Comparison of ENCODE assay signal across 15 cellular contexts in genomic region chr10:74026428-74026979, GRCh38. TPM values are rescaled to one million over a fixed set of nuclear protein-coding genes. Genes with fewer than 3 reads are reported as not detected.
DNase-seq lines count a peak whose midpoint lies in the region; ATAC-seq and TF ChIP-seq lines count a peak whose summit lies in the region.
"Had no signal": no experiment of that assay in that cellular context is flagged by ENCODE, and none has a peak within 500 bp of the region (broad histone marks: within the 10 kb centered on the region; RNA-seq: fewer than 3 reads in every experiment).

No MANE protein-coding gene starts in this region.

- H3K4me1 Mint-ChIP-seq in HFFc6 (ENCODE audit: low read depth) (peaks cover 83% of the 10 kb centered on the region), WTC11 (peaks cover 48% of the 10 kb centered on the region)

- BruUV-seq in A673 (replicated peaks; lab: Mats Ljungman, UMichigan) = no TSS peak

- H3K36me3 ChIP-seq in A673 (ENCODE audit: insufficient read depth, low read length, poor library complexity, severe bottlenecking) (no peaks in the 10 kb centered on the region), mesodermal cell (ENCODE audit: control insufficient read depth, insufficient read depth, low read length) (peaks cover 58% of the 10 kb centered on the region)
- H3K36me3 ChIP-seq: lower lobe of right lung had no signal

- H3K4me3 ChIP-seq in A673 (ENCODE audit: low read depth, low read length, poor library complexity, severe bottlenecking) (no peak overlapping the region), mesodermal cell (ENCODE audit: extremely low read depth, insufficient read depth, low read length, poor library complexity, severe bottlenecking) (no peak overlapping the region)
- H3K4me3 ChIP-seq: lower lobe of right lung, SJSA1, thoracic aorta had no signal

- intact Hi-C loops in A673 (cut with micrococcal nuclease; ENCODE audit: unreplicated experiment) = no loop called here

- DNase-seq in A673 (ENCODE audit: low spot score) (no peak), HFFc6 (no peak), WTC11 (ENCODE audit: low spot score) (no peak), cerebellar nuclear complex (lab: John Stamatoyannopoulos, UW) (no peak), GF-D8 (lab: John Stamatoyannopoulos, UW) (no peak), globus pallidus (ENCODE audit: low spot score) (no peak)
- DNase-seq: activated CD4-positive, alpha-beta memory T cell treated with anti-CD3 and anti-CD28 coated beads, Interleukin-2, amount 10 ng/mL, durations not matched to agents 7 days and 5 days; dermis blood vessel endothelial cell; lower lobe of right lung; NCI-H1048; retina had no signal

- H3K27me3 ChIP-seq in A673 (replicated peaks; ENCODE audit: insufficient read depth, low read depth, low read length, poor library complexity) = no peaks in the 10 kb centered on the region
- H3K27me3 ChIP-seq: SJSA1 had no signal

- H3K27ac Mint-ChIP-seq in HFFc6 (peak overlapping the region; percentile 57), WTC11 (peak overlapping the region; percentile 11; the same call in 1 of the 2 replicates)
- H3K27ac Mint-ChIP-seq: activated CD4-positive, alpha-beta memory T cell treated with anti-CD3 and anti-CD28 coated beads, Interleukin-2, amount 10 ng/mL, durations not matched to agents 7 days and 5 days had no signal

- H3K27ac ChIP-seq in A673 (ENCODE audit: low read depth, low read length, poor library complexity, severe bottlenecking) (peak overlapping the region; percentile 2), mesodermal cell (ENCODE audit: low read depth, low read length, severe bottlenecking) (peak overlapping the region; percentile 60)
- H3K27ac ChIP-seq: lower lobe of right lung, SJSA1 had no signal

- H3K36me3 Mint-ChIP-seq in HFFc6 (ENCODE audit: low read depth) (peaks cover 36% of the 10 kb centered on the region), WTC11 (peaks cover 5% of the 10 kb centered on the region)

- POLR2A ChIA-PET in A673 (lab: Charles Lee; ENCODE audit: low non-redundant PET) = interaction anchor here (0.6 kb wide), 1 partner anchor 135 kb away, joined by 3 read pairs; no protein-coding TSS in a partner anchor
- POLR2A ChIA-PET in WTC11 (lab: Charles Lee) = interaction anchor here (0.7 kb wide), 1 partner anchor 28 kb away, joined by 3 read pairs; the partner anchor contains the start of gene VCL

- peaks cover 3% of the 10 kb centered on the region; the same call in 1 of the 2 replicates for H3K27me3 Mint-ChIP-seq in HFFc6 (ENCODE audit: insufficient read depth)
- H3K27me3 Mint-ChIP-seq in WTC11 (ENCODE audit: low read depth) = no peaks in the 10 kb centered on the region
- H3K27me3 Mint-ChIP-seq: activated CD4-positive, alpha-beta memory T cell treated with anti-CD3 and anti-CD28 coated beads, Interleukin-2, amount 10 ng/mL, durations not matched to agents 7 days and 5 days had no signal

- TF ChIP-seq CTCF in A673 (conservative IDR thresholded peaks at IDR 0.05; ENCODE audit: low read depth, low read length) (peak; percentile 48), HFFc6 (IDR thresholded peaks at IDR 0.05) (peak; percentile 41; the same call in 1 of the 2 replicates), WTC11 (IDR thresholded peaks at IDR 0.05) (no peak)

- peaks cover 60% of the 10 kb centered on the region for H3K4me1 ChIP-seq in A673 (ENCODE audit: insufficient read depth, low read length, poor library complexity, severe bottlenecking)
- peaks cover 48% of the 10 kb centered on the region for H3K4me1 ChIP-seq in mesodermal cell (ENCODE audit: control insufficient read depth, insufficient read depth, low read length, poor library complexity, severe bottlenecking)

- no peaks in the 10 kb centered on the region for H3K9me3 ChIP-seq in A673 (ENCODE audit: low read depth, low read length, poor library complexity, severe bottlenecking)
- no peaks in the 10 kb centered on the region for H3K9me3 ChIP-seq in mesodermal cell (ENCODE audit: control insufficient read depth, low read length)
- H3K9me3 ChIP-seq: lower lobe of right lung, SJSA1, thoracic aorta had no signal

- CTCF ChIA-PET in A673 (lab: Charles Lee) (interaction anchor here (0.5 to 1.1 kb wide), 5 partner anchors 9 to 126 kb away, joined by 4 to 10 read pairs (median 4); no protein-coding TSS in a partner anchor), WTC11 (lab: Charles Lee) (interaction anchor here (0.6 to 2.5 kb wide), 11 partner anchors 9 to 147 kb away, joined by 3 to 11 read pairs (median 5); partner anchors contain the start of gene VCL)

- WGBS in mesodermal cell (ENCODE audit: insufficient coverage in 2 of 2), 2 experiments = 58 to 82% methylated on average over 2 to 3 of the region's 3 CpGs

- H3K9me3 Mint-ChIP-seq in HFFc6 (no peaks in the 10 kb centered on the region), WTC11 (no peaks in the 10 kb centered on the region)
- H3K9me3 Mint-ChIP-seq: activated CD4-positive, alpha-beta memory T cell treated with anti-CD3 and anti-CD28 coated beads, Interleukin-2, amount 10 ng/mL, durations not matched to agents 7 days and 5 days had no signal

- ATAC-seq in WTC11 (no peak), HG03342 (IDR thresholded peaks at IDR 0.05; ENCODE audit: unreplicated experiment) (no peak)
- ATAC-seq: lower lobe of right lung had no signal

- H3K4me3 Mint-ChIP-seq in HFFc6 (no peak overlapping the region), WTC11 (no peak overlapping the region)
- H3K4me3 Mint-ChIP-seq: activated CD4-positive, alpha-beta memory T cell treated with anti-CD3 and anti-CD28 coated beads, Interleukin-2, amount 10 ng/mL, durations not matched to agents 7 days and 5 days had no signal

TF ChIP-seq in WTC11, 78 proteins besides CTCF, POLR2A, EP300 and RAD21 (continues in another document):
- TF ChIP-seq ATF2 (CRISPR knock-in tag; IDR thresholded peaks at IDR 0.05; ENCODE audit: borderline replicate concordance, low read depth) (no peak), ZNF416 (CRISPR knock-in tag; IDR thresholded peaks at IDR 0.05) (no peak), MYBL2 (CRISPR knock-in tag; IDR thresholded peaks at IDR 0.05) (no peak), E2F5 (CRISPR knock-in tag; IDR thresholded peaks at IDR 0.05) (no peak), JAZF1 (CRISPR knock-in tag; IDR thresholded peaks at IDR 0.05) (no peak)
- TF ChIP-seq, protein P1, sequence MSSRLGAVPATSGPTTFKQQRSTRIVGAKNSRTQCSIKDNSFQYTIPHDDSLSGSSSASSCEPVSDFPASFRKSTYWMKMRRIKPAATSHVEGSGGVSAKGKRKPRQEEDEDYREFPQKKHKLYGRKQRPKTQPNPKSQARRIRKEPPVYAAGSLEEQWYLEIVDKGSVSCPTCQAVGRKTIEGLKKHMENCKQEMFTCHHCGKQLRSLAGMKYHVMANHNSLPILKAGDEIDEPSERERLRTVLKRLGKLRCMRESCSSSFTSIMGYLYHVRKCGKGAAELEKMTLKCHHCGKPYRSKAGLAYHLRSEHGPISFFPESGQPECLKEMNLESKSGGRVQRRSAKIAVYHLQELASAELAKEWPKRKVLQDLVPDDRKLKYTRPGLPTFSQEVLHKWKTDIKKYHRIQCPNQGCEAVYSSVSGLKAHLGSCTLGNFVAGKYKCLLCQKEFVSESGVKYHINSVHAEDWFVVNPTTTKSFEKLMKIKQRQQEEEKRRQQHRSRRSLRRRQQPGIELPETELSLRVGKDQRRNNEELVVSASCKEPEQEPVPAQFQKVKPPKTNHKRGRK (CRISPR knock-in tag; IDR thresholded peaks at IDR 0.05; ENCODE audit: borderline replicate concordance) = no peak
- TF ChIP-seq, protein P2, sequence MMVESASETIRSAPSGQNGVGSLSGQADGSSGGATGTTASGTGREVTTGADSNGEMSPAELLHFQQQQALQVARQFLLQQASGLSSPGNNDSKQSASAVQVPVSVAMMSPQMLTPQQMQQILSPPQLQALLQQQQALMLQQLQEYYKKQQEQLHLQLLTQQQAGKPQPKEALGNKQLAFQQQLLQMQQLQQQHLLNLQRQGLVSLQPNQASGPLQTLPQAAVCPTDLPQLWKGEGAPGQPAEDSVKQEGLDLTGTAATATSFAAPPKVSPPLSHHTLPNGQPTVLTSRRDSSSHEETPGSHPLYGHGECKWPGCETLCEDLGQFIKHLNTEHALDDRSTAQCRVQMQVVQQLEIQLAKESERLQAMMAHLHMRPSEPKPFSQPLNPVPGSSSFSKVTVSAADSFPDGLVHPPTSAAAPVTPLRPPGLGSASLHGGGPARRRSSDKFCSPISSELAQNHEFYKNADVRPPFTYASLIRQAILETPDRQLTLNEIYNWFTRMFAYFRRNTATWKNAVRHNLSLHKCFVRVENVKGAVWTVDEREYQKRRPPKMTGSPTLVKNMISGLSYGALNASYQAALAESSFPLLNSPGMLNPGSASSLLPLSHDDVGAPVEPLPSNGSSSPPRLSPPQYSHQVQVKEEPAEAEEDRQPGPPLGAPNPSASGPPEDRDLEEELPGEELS (CRISPR knock-in tag; IDR thresholded peaks at IDR 0.05) = no peak
- TF ChIP-seq, protein P3, sequence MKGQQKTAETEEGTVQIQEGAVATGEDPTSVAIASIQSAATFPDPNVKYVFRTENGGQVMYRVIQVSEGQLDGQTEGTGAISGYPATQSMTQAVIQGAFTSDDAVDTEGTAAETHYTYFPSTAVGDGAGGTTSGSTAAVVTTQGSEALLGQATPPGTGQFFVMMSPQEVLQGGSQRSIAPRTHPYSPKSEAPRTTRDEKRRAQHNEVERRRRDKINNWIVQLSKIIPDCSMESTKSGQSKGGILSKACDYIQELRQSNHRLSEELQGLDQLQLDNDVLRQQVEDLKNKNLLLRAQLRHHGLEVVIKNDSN (CRISPR knock-in tag; IDR thresholded peaks at IDR 0.05) = no peak

RNA-seq across cellular contexts. Expression of gene VCL, which starts 28.6 kb away (rescaled TPM):
- 159 and 176 TPM in 2 replicates for total RNA-seq in A673 (2021)
- total RNA-seq in HFFc6 (2021; fragmentation: NEBNext Ultra II Directional; extraction: Animal tissue kit (Norgen Biotek cat#: 25700)) = 100 to 1,000 TPM; 366 to 443 (median 406) TPM
- 225 to 236 TPM (median 234 TPM) in 3 replicates for total RNA-seq in WTC11 (2021)
- 177 TPM for polyA plus RNA-seq in mesodermal cell (2013, experiment 1 of 2)
- polyA plus RNA-seq in mesodermal cell (2013, experiment 2 of 2) = 162 TPM
